In the genomic region with DNA sequence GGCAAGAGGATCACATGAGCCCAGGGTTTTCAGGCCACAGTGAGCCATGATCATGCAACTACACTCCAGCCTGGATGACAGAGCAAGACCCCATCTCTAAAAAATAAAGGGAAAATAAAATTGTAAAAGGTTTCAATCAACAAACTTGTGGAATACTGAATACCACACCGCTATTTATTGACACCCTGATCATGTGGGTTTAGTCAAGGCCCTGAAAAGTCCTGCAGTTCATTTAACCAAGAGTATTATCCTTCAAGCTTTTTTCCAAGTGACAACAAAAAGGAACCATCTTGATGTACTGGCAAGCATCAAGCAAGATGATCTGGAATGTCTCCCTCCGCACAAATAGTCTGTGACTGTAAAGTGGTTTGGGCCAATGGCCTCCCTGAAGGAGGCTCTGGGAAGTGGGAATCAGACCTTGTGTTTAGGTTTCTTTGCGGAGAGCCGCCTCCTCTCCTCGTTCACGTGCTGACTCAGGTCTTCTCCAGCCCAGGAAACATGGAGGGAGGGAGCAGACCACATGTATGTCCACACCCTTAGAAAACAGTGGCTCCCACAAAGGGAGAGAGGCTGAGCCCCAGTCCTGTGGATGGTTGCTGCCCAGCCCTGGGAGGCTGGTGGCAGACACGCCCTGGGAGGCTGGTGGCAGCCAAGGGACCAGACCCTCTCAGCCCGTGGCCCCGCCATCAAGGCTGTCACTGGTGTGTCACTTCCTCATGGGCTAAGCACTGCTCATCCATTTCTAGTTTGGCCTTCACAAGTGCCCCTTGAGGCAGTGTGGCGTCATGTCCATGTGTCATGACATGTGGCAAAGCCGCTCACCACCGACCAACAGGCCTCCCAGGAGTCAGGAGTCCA, we compare ENCODE assay signal across 19 cellular contexts. TPM values are rescaled to one million over a fixed set of nuclear protein-coding genes. Genes with fewer than 3 reads are reported as not detected.
DNase-seq lines count a peak whose midpoint lies in the region; ATAC-seq, FAIRE-seq and TF ChIP-seq lines count a peak whose summit lies in the region.
"Had no signal": no experiment of that assay in that cellular context is flagged by ENCODE, and none has a peak within 500 bp of the region (broad histone marks: within the 10 kb centered on the region; RNA-seq: fewer than 3 reads in every experiment).

No MANE protein-coding gene starts in this region.

- TF ChIP-seq EP300 in HepG2 (IDR thresholded peaks at IDR 0.05; ENCODE audit: low read depth in 2 of 2, low read length in 2 of 2) (no peak), HepG2 (CRISPR knock-in tag; IDR thresholded peaks at IDR 0.05; ENCODE audit: borderline replicate concordance) (no peak)

- 86% methylated on average over 2 of the region's 12 CpGs for WGBS in HepG2 (ENCODE audit: low lambda C conversion rate)
- 93% methylated on average over 4 of the region's 12 CpGs for WGBS in right lobe of liver (ENCODE audit: insufficient coverage, low coverage, low lambda C conversion rate, missing lambda C conversion rate)
- 59 to 91% (median 86%) methylated on average over 11 to 12 of the region's 12 CpGs for WGBS in spleen, 5 donors

- H3K79me2 ChIP-seq in HepG2 (ENCODE audit: insufficient read depth, low read length): no peaks in the 10 kb centered on the region

- H3K27ac ChIP-seq in HepG2 (ENCODE audit: extremely low read length, insufficient read depth, low read length) (no peak overlapping the region), right lobe of liver (no peak overlapping the region), kidney (ENCODE audit: low read depth in 2 of 2, low read length in 2 of 2) (no peak overlapping the region), spleen (no peak overlapping the region)

- no peak for TF ChIP-seq POLR2A in HepG2 (IDR thresholded peaks at IDR 0.05; ENCODE audit: insufficient read depth in 1 of 2, low read depth in 2 of 2, low read length in 2 of 2)
- TF ChIP-seq POLR2A in right lobe of liver (IDR thresholded peaks at IDR 0.05): no peak
- TF ChIP-seq POLR2A in spleen (IDR thresholded peaks at IDR 0.05): no peak

- TF ChIP-seq RAD21 in HepG2 (CRISPR knock-in tag; IDR thresholded peaks at IDR 0.05): no peak

- no peak overlapping the region for H2AFZ ChIP-seq in HepG2 (ENCODE audit: low read length)

- intact Hi-C loops in HepG2 (cut with micrococcal nuclease; ENCODE audit: unreplicated experiment): no loop called here
- intact Hi-C loops in right lobe of liver (cut with DNase I): no loop called here
- intact Hi-C loops in kidney (cut with DNase I): no loop called here
- intact Hi-C loops in spleen (cut with DNase I; ENCODE audit: low total_unique reads): no loop called here

- H3K4me1 ChIP-seq in HepG2 (ENCODE audit: insufficient read depth, low read length): peaks cover 83% of the 10 kb centered on the region
- H3K4me1 ChIP-seq in right lobe of liver: peaks cover 0 to 12% (median 4%) of the 10 kb centered on the region in 4 donors
- peaks cover 0 to 16% of the 10 kb centered on the region in 2 donors for H3K4me1 ChIP-seq in kidney (ENCODE audit: control insufficient read depth in 1 of 2, insufficient read depth in 1 of 2, low read depth in 1 of 2, low read length in 2 of 2)
- H3K4me1 ChIP-seq in spleen: peaks cover 0 to 9% (median 0%) of the 10 kb centered on the region in 6 donors

- H3K4me2 ChIP-seq in HepG2 (ENCODE audit: low read depth, low read length): no peak overlapping the region
- H3K4me2 ChIP-seq: SK-N-SH had no signal

- H3K36me3 ChIP-seq in HepG2 (replicated peaks in 1 of 2; ENCODE audit: control insufficient read depth in 1 of 2, insufficient read depth in 2 of 2, low read length in 2 of 2) (no peaks in the 10 kb centered on the region), right lobe of liver (no peaks in the 10 kb centered on the region), kidney (ENCODE audit: control insufficient read depth in 1 of 2, insufficient read depth in 2 of 2, low read length in 2 of 2) (no peaks in the 10 kb centered on the region), spleen (no peaks in the 10 kb centered on the region)

- no peak for TF ChIP-seq CTCF in HepG2 (CRISPR knock-in tag; IDR thresholded peaks at IDR 0.05)
- no peak for TF ChIP-seq CTCF in right lobe of liver (IDR thresholded peaks at IDR 0.05)
- TF ChIP-seq CTCF in kidney (IDR thresholded peaks at IDR 0.05; ENCODE audit: borderline replicate concordance, extremely low read depth, insufficient read depth): no peak
- TF ChIP-seq CTCF in spleen (IDR thresholded peaks at IDR 0.05 in 8 of 11, conservative IDR thresholded peaks at IDR 0.05 in 3 of 11): no peak
- TF ChIP-seq CTCF in D721Med (IDR thresholded peaks at IDR 0.05; ENCODE audit: insufficient read depth, missing control alignments): no peak

- no peaks in the 10 kb centered on the region for H3K9me3 ChIP-seq in HepG2 (ENCODE audit: low read length)
- no peaks in the 10 kb centered on the region for H3K9me3 ChIP-seq in right lobe of liver
- H3K9me3 ChIP-seq in kidney (ENCODE audit: control insufficient read depth in 1 of 2, low read length in 2 of 2): no peaks in the 10 kb centered on the region
- peaks cover 0 to 11% (median 0%) of the 10 kb centered on the region in 8 donors for H3K9me3 ChIP-seq in spleen
- H3K9me3 ChIP-seq: SK-N-SH had no signal

- no peak overlapping the region for H3K9ac ChIP-seq in HepG2 (ENCODE audit: insufficient read depth, low read depth, low read length)
- H3K9ac ChIP-seq in kidney (ENCODE audit: low read length in 2 of 2): no peak overlapping the region
- H3K9ac ChIP-seq: SK-N-SH had no signal

- no peaks in the 10 kb centered on the region for H4K20me1 ChIP-seq in HepG2 (ENCODE audit: insufficient read depth, low read length)

- H3K27me3 ChIP-seq in HepG2 (ENCODE audit: control insufficient read depth in 1 of 2, insufficient read depth in 2 of 2, low read length in 2 of 2) (no peaks in the 10 kb centered on the region), right lobe of liver (no peaks in the 10 kb centered on the region), spleen (replicated peaks in 1 of 7) (peaks cover 0 to 78% (median 27%) of the 10 kb centered on the region in 7 donors)

- FAIRE-seq in HepG2 (lab: Jason Lieb, UNC) (no peak), kidney (lab: Jason Lieb, UNC) (no peak), D721Med (lab: Jason Lieb, UNC) (no peak)
- FAIRE-seq: A204.1 had no signal

- H3K4me3 ChIP-seq in HepG2 (replicated peaks in 1 of 3; ENCODE audit: insufficient read depth in 1 of 3, low read depth in 2 of 3, low read length in 3 of 3) (no peak overlapping the region), right lobe of liver (no peak overlapping the region), kidney (ENCODE audit: low read length in 2 of 2) (no peak overlapping the region), spleen (no peak overlapping the region)

- DNase-seq in HepG2 (ENCODE audit: low spot score): no peak
- DNase-seq in right lobe of liver: no peak
- peak; percentile 59 for DNase-seq in SK-MEL-5 (ENCODE audit: low read depth, low spot score)
- DNase-seq in kidney: peak; percentile 52
- no peak for DNase-seq in DMS 273 (lab: John Stamatoyannopoulos, UW; ENCODE audit: unreplicated experiment)
- DNase-seq in ureter (ENCODE audit: low spot score): no peak
- DNase-seq in spleen: no peak
- no peak for DNase-seq in D721Med (ENCODE audit: insufficient read length, low spot score)
- DNase-seq: CD4-positive, CD25-positive, alpha-beta regulatory T cell; DND-41; GF-D8; GOT3; HFFc6; Karpas-422; NCI-H1417; NCI-H1930; NCI-H2171; SK-N-SH had no signal

- CTCF ChIA-PET in HepG2 (lab: Yijun Ruan, JAX; ENCODE audit: low intra/inter-chr PET ratio, low total read pairs): no interaction called here

- in situ Hi-C loops in HepG2 (cut with HindIII; ENCODE audit: extremely low pct_ligation_motif_present, low pct_unique_long_range_greater_than_20kb) (no loop called here), SK-MEL-5 (cut with HindIII; ENCODE audit: low pct_unique_long_range_greater_than_20kb, low sequenced_read_pairs) (no loop called here)

- no peak for ATAC-seq in HepG2
- no peak for ATAC-seq in right lobe of liver

- no TSS peak for BruUV-seq in HepG2 (replicated peaks; lab: Mats Ljungman, UMichigan)

- POLR2A ChIA-PET in HepG2 (lab: Yijun Ruan, JAX): no interaction called here

TF ChIP-seq in HepG2, 621 proteins besides CTCF, POLR2A, EP300 and RAD21 (continues in another document):
- no peak for TF ChIP-seq SAFB2 (CRISPR knock-in tag; IDR thresholded peaks at IDR 0.05; ENCODE audit: borderline replicate concordance, low read depth)

RNA-seq across cellular contexts. Expression of a gene that starts 56.7 kb away (rescaled TPM):
- total RNA-seq in HepG2 (2016; rRNA removed; fragmentation: Illumina TruSeq; extraction: Trizol): 4.9 and 5.3 TPM in 2 replicates
- 0.51 and 0.71 TPM in 2 replicates for total RNA-seq in HepG2 (2016; cell fraction: cytosol; rRNA removed; fragmentation: Illumina TruSeq; extraction: Trizol; ENCODE audit: low read depth)
- total RNA-seq in HepG2 (2016; cell fraction: insoluble cytoplasmic fraction; rRNA removed; fragmentation: Illumina TruSeq; extraction: Trizol): 4.4 and 5.2 TPM in 2 replicates
- 2.1 and 2.3 TPM in 2 replicates for total RNA-seq in HepG2 (2016; cell fraction: membrane; rRNA removed; fragmentation: Illumina TruSeq; extraction: Trizol)
- total RNA-seq in HepG2 (2016; cell fraction: nucleus; rRNA removed; fragmentation: Illumina TruSeq; extraction: Trizol): 3.5 and 4.3 TPM in 2 replicates
- 3.1 and 3.7 TPM in 2 replicates for polyA plus RNA-seq in HepG2 (2011; rRNA removed)
- polyA plus RNA-seq in HepG2 (2011; cell fraction: cytosol; rRNA removed): 2.8 TPM in 2 replicates
- polyA plus RNA-seq in HepG2 (2011; cell fraction: nucleus; rRNA removed): 11.6 and 15.3 TPM in 2 replicates
- 5.1 and 8.2 TPM in 2 replicates for polyA plus RNA-seq in HepG2 (2012)
- 0.29 and 0.38 TPM in 2 replicates for polyA plus RNA-seq in HepG2 (2016; cell fraction: cytosol; fragmentation: Illumina TruSeq; extraction: Trizol; ENCODE audit: low read depth)
- polyA plus RNA-seq in HepG2 (2016; cell fraction: insoluble cytoplasmic fraction; fragmentation: Illumina TruSeq; extraction: Trizol; ENCODE audit: low read depth): 3.7 and 4.2 TPM in 2 replicates
- 0.65 and 1.0 TPM in 2 replicates for polyA plus RNA-seq in HepG2 (2016; cell fraction: membrane; fragmentation: Illumina TruSeq; extraction: Trizol; ENCODE audit: low read depth)
- polyA plus RNA-seq in HepG2 (2016; cell fraction: nucleus; fragmentation: Illumina TruSeq; extraction: Trizol; ENCODE audit: insufficient read depth, low read depth): 6.2 and 7.7 TPM in 2 replicates
- 0.70 and 14.5 TPM in 2 replicates for polyA minus RNA-seq in HepG2 (2011; rRNA and poly(A)+ RNA removed; ENCODE audit: low replicate concordance)
- 6.3 and 8.3 TPM in 2 replicates for polyA minus RNA-seq in HepG2 (2011; cell fraction: cytosol; rRNA and poly(A)+ RNA removed)
- polyA minus RNA-seq in HepG2 (2011; cell fraction: nucleus; rRNA and poly(A)+ RNA removed): 4.6 and 8.5 TPM in 2 replicates
- 10 to 100 TPM in 5 of 6 experiments, 1 to 10 TPM in 1; 6.7 to 18.7 (median 12.7) TPM for total RNA-seq in right lobe of liver
- 22.8 and 25.8 TPM in 2 replicates for total RNA-seq in SK-MEL-5 (2014; rRNA removed; shearing (Covaris generic))
- polyA plus RNA-seq in SK-MEL-5 (2015; cell fraction: cytosol; rRNA removed): 38.3 and 43.9 TPM in 2 replicates
- 66.5 and 93.6 TPM in 2 replicates for polyA plus RNA-seq in SK-MEL-5 (2015; cell fraction: nucleus; rRNA removed)
- total RNA-seq in kidney: 32.6 TPM
- polyA plus RNA-seq in kidney (ENCODE audit: insufficient read depth, low read depth, low replicate concordance): 11.6 TPM
- total RNA-seq in ureter: 34.3 TPM
- not detected for total RNA-seq in spleen
- under 1 TPM; 0.02 to 0.06 (median 0.06) TPM for polyA plus RNA-seq in spleen

Comparison
In these comparisons a context has a peak if more than half of its experiments do, and no peak if none do; other contexts are left out.
1. DNase-seq: peak in SK-MEL-5 (single experiment) and kidney (single experiment); none in HepG2 (single experiment), right lobe of liver (0 of 3), DMS 273 (single experiment), ureter (single experiment), spleen (single experiment) and D721Med (single experiment).